In genomic region chrX:53081925-53082772, GRCh38 we compare ENCODE assay signal across 1 cellular context.
A peak's percentile ranks its signal among the peaks of the same experiment; 100 is the strongest.
TF ChIP-seq lines count a peak whose summit lies in the region.

Gene TSPYL2 (plus strand): TSS chrX:53082367. CDS start chrX:53082499, 132 bp downstream.

TF ChIP-seq in HepG2, 621 proteins besides CTCF, POLR2A, EP300 and RAD21 (continued from another document and continues in another):
- TF ChIP-seq CREB1 (IDR thresholded peaks at IDR 0.05), result peak; percentile 85
- TF ChIP-seq CREB1 (CRISPR knock-in tag; IDR thresholded peaks at IDR 0.05), result peak; percentile 84
- TF ChIP-seq ZNF766 (CRISPR knock-in tag; IDR thresholded peaks at IDR 0.05; ENCODE audit: borderline replicate concordance), result no peak
- peak; percentile 47; the same call in 1 of the 2 replicates for TF ChIP-seq POGZ (CRISPR knock-in tag; IDR thresholded peaks at IDR 0.05)
- TF ChIP-seq ZNF713 (CRISPR knock-in tag; IDR thresholded peaks at IDR 0.05), result no peak
- TF ChIP-seq SMAD1 (CRISPR knock-in tag; IDR thresholded peaks at IDR 0.05; ENCODE audit: borderline replicate concordance, low read depth), result no peak
- peak; percentile 65; the same call in 1 of the 2 replicates for TF ChIP-seq ZNF776 (CRISPR knock-in tag; IDR thresholded peaks at IDR 0.05)
- no peak for TF ChIP-seq FOXK2 (IDR thresholded peaks at IDR 0.05)
- no peak for TF ChIP-seq TCF7 (IDR thresholded peaks at IDR 0.05; ENCODE audit: low read depth)
- peak; percentile 79; the same call in 1 of the 2 replicates for TF ChIP-seq KDM5B (CRISPR knock-in tag; IDR thresholded peaks at IDR 0.05; ENCODE audit: borderline replicate concordance)
- no peak for TF ChIP-seq ZNF737 (CRISPR knock-in tag; IDR thresholded peaks at IDR 0.05; ENCODE audit: borderline replicate concordance)
- no peak for TF ChIP-seq MBD4 (IDR thresholded peaks at IDR 0.05; ENCODE audit: borderline replicate concordance, low read length)
- 0 out of 2 replicates have a peak, but pooled peaks have one; percentile 28 for TF ChIP-seq ARNT2 (CRISPR knock-in tag; IDR thresholded peaks at IDR 0.05; ENCODE audit: low read depth)
- no peak for TF ChIP-seq NBN (conservative IDR thresholded peaks at IDR 0.05)
- TF ChIP-seq NAIF1 (CRISPR knock-in tag; IDR thresholded peaks at IDR 0.05; ENCODE audit: borderline replicate concordance), result no peak
- no peak for TF ChIP-seq MTA3 (CRISPR knock-in tag; IDR thresholded peaks at IDR 0.05)
- no peak for TF ChIP-seq HNRNPUL1 (IDR thresholded peaks at IDR 0.05; ENCODE audit: low read depth, low read length)
- TF ChIP-seq, protein P1, sequence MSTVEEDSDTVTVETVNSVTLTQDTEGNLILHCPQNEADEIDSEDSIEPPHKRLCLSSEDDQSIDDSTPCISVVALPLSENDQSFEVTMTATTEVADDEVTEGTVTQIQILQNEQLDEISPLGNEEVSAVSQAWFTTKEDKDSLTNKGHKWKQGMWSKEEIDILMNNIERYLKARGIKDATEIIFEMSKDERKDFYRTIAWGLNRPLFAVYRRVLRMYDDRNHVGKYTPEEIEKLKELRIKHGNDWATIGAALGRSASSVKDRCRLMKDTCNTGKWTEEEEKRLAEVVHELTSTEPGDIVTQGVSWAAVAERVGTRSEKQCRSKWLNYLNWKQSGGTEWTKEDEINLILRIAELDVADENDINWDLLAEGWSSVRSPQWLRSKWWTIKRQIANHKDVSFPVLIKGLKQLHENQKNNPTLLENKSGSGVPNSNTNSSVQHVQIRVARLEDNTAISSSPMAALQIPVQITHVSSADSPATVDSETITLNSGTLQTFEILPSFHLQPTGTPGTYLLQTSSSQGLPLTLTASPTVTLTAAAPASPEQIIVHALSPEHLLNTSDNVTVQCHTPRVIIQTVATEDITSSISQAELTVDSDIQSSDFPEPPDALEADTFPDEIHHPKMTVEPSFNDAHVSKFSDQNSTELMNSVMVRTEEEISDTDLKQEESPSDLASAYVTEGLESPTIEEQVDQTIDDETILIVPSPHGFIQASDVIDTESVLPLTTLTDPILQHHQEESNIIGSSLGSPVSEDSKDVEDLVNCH (CRISPR knock-in tag; IDR thresholded peaks at IDR 0.05), result no peak
- no peak for TF ChIP-seq NR2F6 (IDR thresholded peaks at IDR 0.05)
- TF ChIP-seq NR2F6 (CRISPR knock-in tag; IDR thresholded peaks at IDR 0.05), result no peak
- TF ChIP-seq, protein P2, sequence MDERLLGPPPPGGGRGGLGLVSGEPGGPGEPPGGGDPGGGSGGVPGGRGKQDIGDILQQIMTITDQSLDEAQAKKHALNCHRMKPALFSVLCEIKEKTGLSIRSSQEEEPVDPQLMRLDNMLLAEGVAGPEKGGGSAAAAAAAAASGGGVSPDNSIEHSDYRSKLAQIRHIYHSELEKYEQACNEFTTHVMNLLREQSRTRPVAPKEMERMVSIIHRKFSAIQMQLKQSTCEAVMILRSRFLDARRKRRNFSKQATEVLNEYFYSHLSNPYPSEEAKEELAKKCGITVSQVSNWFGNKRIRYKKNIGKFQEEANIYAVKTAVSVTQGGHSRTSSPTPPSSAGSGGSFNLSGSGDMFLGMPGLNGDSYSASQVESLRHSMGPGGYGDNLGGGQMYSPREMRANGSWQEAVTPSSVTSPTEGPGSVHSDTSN (CRISPR knock-in tag; IDR thresholded peaks at IDR 0.05), result 0 out of 2 replicates have a peak, but pooled peaks have one; percentile 38
- no peak for TF ChIP-seq ESRRA (CRISPR knock-in tag; IDR thresholded peaks at IDR 0.05; ENCODE audit: low read depth)
- TF ChIP-seq ZKSCAN8 (CRISPR knock-in tag; IDR thresholded peaks at IDR 0.05; ENCODE audit: borderline replicate concordance), result no peak
- no peak for TF ChIP-seq ZNF33A (CRISPR knock-in tag; IDR thresholded peaks at IDR 0.05; ENCODE audit: borderline replicate concordance)
- TF ChIP-seq, protein P3, sequence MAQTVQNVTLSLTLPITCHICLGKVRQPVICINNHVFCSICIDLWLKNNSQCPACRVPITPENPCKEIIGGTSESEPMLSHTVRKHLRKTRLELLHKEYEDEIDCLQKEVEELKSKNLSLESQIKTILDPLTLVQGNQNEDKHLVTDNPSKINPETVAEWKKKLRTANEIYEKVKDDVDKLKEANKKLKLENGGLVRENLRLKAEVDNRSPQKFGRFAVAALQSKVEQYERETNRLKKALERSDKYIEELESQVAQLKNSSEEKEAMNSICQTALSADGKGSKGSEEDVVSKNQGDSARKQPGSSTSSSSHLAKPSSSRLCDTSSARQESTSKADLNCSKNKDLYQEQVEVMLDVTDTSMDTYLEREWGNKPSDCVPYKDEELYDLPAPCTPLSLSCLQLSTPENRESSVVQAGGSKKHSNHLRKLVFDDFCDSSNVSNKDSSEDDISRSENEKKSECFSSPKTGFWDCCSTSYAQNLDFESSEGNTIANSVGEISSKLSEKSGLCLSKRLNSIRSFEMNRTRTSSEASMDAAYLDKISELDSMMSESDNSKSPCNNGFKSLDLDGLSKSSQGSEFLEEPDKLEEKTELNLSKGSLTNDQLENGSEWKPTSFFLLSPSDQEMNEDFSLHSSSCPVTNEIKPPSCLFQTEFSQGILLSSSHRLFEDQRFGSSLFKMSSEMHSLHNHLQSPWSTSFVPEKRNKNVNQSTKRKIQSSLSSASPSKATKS (CRISPR knock-in tag; IDR thresholded peaks at IDR 0.05), result no peak
- no peak for TF ChIP-seq FLYWCH1 (CRISPR knock-in tag; IDR thresholded peaks at IDR 0.05)
- no peak for TF ChIP-seq PLSCR1 (CRISPR knock-in tag; IDR thresholded peaks at IDR 0.05; ENCODE audit: borderline replicate concordance)
- TF ChIP-seq POLR2AphosphoS5 (IDR thresholded peaks at IDR 0.05; ENCODE audit: low read depth, low read length), result peak; percentile 84
- no peak for TF ChIP-seq CBX5 (CRISPR knock-in tag; IDR thresholded peaks at IDR 0.05; ENCODE audit: borderline replicate concordance)
- no peak for TF ChIP-seq ZNF883 (CRISPR knock-in tag; IDR thresholded peaks at IDR 0.05; ENCODE audit: not compliant biosample characterization)
- no peak for TF ChIP-seq ZNF234 (CRISPR knock-in tag; conservative IDR thresholded peaks at IDR 0.05)
- no peak; the same call in 1 of the 2 replicates for TF ChIP-seq HES4 (CRISPR knock-in tag; IDR thresholded peaks at IDR 0.05; ENCODE audit: borderline replicate concordance)
- no peak for TF ChIP-seq SALL2 (CRISPR knock-in tag; IDR thresholded peaks at IDR 0.05)
- TF ChIP-seq, protein P4, sequence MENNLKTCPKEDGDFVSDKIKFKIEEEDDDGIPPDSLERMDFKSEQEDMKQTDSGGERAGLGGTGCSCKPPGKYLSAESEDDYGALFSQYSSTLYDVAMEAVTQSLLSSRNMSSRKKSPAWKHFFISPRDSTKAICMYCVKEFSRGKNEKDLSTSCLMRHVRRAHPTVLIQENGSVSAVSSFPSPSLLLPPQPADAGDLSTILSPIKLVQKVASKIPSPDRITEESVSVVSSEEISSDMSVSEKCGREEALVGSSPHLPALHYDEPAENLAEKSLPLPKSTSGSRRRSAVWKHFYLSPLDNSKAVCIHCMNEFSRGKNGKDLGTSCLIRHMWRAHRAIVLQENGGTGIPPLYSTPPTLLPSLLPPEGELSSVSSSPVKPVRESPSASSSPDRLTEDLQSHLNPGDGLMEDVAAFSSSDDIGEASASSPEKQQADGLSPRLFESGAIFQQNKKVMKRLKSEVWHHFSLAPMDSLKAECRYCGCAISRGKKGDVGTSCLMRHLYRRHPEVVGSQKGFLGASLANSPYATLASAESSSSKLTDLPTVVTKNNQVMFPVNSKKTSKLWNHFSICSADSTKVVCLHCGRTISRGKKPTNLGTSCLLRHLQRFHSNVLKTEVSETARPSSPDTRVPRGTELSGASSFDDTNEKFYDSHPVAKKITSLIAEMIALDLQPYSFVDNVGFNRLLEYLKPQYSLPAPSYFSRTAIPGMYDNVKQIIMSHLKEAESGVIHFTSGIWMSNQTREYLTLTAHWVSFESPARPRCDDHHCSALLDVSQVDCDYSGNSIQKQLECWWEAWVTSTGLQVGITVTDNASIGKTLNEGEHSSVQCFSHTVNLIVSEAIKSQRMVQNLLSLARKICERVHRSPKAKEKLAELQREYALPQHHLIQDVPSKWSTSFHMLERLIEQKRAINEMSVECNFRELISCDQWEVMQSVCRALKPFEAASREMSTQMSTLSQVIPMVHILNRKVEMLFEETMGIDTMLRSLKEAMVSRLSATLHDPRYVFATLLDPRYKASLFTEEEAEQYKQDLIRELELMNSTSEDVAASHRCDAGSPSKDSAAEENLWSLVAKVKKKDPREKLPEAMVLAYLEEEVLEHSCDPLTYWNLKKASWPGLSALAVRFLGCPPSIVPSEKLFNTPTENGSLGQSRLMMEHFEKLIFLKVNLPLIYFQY (CRISPR knock-in tag; IDR thresholded peaks at IDR 0.05; ENCODE audit: borderline replicate concordance), result no peak
- TF ChIP-seq ASH2L (IDR thresholded peaks at IDR 0.05; ENCODE audit: insufficient read length, low read depth, low read length), result no peak
- no peak for TF ChIP-seq FIP1L1 (IDR thresholded peaks at IDR 0.05; ENCODE audit: borderline replicate concordance, insufficient read depth, low read depth, low read length)
- no peak for TF ChIP-seq ZNF784 (CRISPR knock-in tag; IDR thresholded peaks at IDR 0.05; ENCODE audit: borderline replicate concordance)
- no peak for TF ChIP-seq HMG20A (CRISPR knock-in tag; IDR thresholded peaks at IDR 0.05; ENCODE audit: borderline replicate concordance)
- TF ChIP-seq FOSL1 (CRISPR knock-in tag; IDR thresholded peaks at IDR 0.05; ENCODE audit: borderline replicate concordance), result no peak
- no peak for TF ChIP-seq JUND (CRISPR knock-in tag; IDR thresholded peaks at IDR 0.05)
- TF ChIP-seq CREM (IDR thresholded peaks at IDR 0.05), result peak; percentile 64
- no peak for TF ChIP-seq CREM (CRISPR knock-in tag; IDR thresholded peaks at IDR 0.05)
- peak; percentile 26; the same call in 1 of the 2 replicates for TF ChIP-seq TFDP1 (CRISPR knock-in tag; IDR thresholded peaks at IDR 0.05; ENCODE audit: borderline replicate concordance)
- TF ChIP-seq ZNF180 (CRISPR knock-in tag; IDR thresholded peaks at IDR 0.05; ENCODE audit: borderline replicate concordance, low read depth), result no peak
- no peak for TF ChIP-seq MIER2 (CRISPR knock-in tag; IDR thresholded peaks at IDR 0.05)
- no peak for TF ChIP-seq THRA (CRISPR knock-in tag; IDR thresholded peaks at IDR 0.05; ENCODE audit: borderline replicate concordance)
- peak; percentile 47 for TF ChIP-seq MAX (IDR thresholded peaks at IDR 0.05)
- no peak for TF ChIP-seq GTF2F1 (IDR thresholded peaks at IDR 0.05; ENCODE audit: low read length)
- TF ChIP-seq ZNF703 (CRISPR knock-in tag; IDR thresholded peaks at IDR 0.05; ENCODE audit: borderline replicate concordance), result no peak
- TF ChIP-seq SALL1 (CRISPR knock-in tag; IDR thresholded peaks at IDR 0.05), result peak; percentile 8; the same call in 1 of the 2 replicates
- TF ChIP-seq AKAP8 (CRISPR knock-in tag; IDR thresholded peaks at IDR 0.05), result no peak
- TF ChIP-seq, protein P5, sequence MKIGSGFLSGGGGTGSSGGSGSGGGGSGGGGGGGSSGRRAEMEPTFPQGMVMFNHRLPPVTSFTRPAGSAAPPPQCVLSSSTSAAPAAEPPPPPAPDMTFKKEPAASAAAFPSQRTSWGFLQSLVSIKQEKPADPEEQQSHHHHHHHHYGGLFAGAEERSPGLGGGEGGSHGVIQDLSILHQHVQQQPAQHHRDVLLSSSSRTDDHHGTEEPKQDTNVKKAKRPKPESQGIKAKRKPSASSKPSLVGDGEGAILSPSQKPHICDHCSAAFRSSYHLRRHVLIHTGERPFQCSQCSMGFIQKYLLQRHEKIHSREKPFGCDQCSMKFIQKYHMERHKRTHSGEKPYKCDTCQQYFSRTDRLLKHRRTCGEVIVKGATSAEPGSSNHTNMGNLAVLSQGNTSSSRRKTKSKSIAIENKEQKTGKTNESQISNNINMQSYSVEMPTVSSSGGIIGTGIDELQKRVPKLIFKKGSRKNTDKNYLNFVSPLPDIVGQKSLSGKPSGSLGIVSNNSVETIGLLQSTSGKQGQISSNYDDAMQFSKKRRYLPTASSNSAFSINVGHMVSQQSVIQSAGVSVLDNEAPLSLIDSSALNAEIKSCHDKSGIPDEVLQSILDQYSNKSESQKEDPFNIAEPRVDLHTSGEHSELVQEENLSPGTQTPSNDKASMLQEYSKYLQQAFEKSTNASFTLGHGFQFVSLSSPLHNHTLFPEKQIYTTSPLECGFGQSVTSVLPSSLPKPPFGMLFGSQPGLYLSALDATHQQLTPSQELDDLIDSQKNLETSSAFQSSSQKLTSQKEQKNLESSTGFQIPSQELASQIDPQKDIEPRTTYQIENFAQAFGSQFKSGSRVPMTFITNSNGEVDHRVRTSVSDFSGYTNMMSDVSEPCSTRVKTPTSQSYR (CRISPR knock-in tag; IDR thresholded peaks at IDR 0.05; ENCODE audit: borderline replicate concordance), result peak; percentile 26; the same call in 1 of the 2 replicates
- no peak for TF ChIP-seq MAFG (CRISPR knock-in tag; IDR thresholded peaks at IDR 0.05)
